17 cellular contexts compared by ENCODE assay signal in genomic region chr4:108601096-108601495, GRCh38. TPM values are rescaled to one million over a fixed set of nuclear protein-coding genes. Genes with fewer than 3 reads are reported as not detected.
DNase-seq lines count a peak whose midpoint lies in the region; ATAC-seq and TF ChIP-seq lines count a peak whose summit lies in the region.
"Had no signal": no experiment of that assay in that cellular context is flagged by ENCODE, and none has a peak within 500 bp of the region (broad histone marks: within the 10 kb centered on the region; RNA-seq: fewer than 3 reads in every experiment).

No MANE protein-coding gene starts in this region.

- H3K9me3 ChIP-seq in breast epithelium (no peaks in the 10 kb centered on the region), KOPT-K1 (ENCODE audit: insufficient read depth, low read length, poor library complexity, severe bottlenecking) (peaks cover 3% of the 10 kb centered on the region)
- H3K9me3 ChIP-seq: Caco-2 had no signal

- H3K27me3 ChIP-seq in breast epithelium = no peaks in the 10 kb centered on the region

- no peaks in the 10 kb centered on the region for H3K36me3 ChIP-seq in breast epithelium
- no peaks in the 10 kb centered on the region for H3K36me3 ChIP-seq in KOPT-K1 (ENCODE audit: insufficient read depth, low read length)

- H3K4me3 Mint-ChIP-seq in MCF 10A (ENCODE audit: unreplicated experiment) = no peak overlapping the region
- H3K4me3 Mint-ChIP-seq: GM23338 had no signal

- no peak for DNase-seq in MCF 10A (ENCODE audit: unreplicated experiment)
- no peak for DNase-seq in breast epithelium (ENCODE audit: low spot score in 2 of 2)
- peak in 34 of 61 donors; percentile 1 to 76 (median 10) for DNase-seq in caudate nucleus (lab: John Stamatoyannopoulos, UW)
- no peak for DNase-seq in LoVo (ENCODE audit: low spot score)
- no peak for DNase-seq in medulla oblongata (ENCODE audit: extremely low spot score)
- DNase-seq in left cardiac atrium = no peak
- DNase-seq: ACHN, Caco-2, GDM1, HCEC 1CT, NCI-H187, NCI-H2227 treated with DMSO at 0.1 percent for 48 hours, NCI-H524, SHP77 treated with DMSO at 0.1 percent for 48 hours had no signal

- TF ChIP-seq CTCF in MCF 10A (IDR thresholded peaks at IDR 0.05; ENCODE audit: unreplicated experiment) (no peak), breast epithelium (IDR thresholded peaks at IDR 0.05) (no peak)

- intact Hi-C loops in MCF 10A (cut with micrococcal nuclease) (no loop called here), breast epithelium (cut with DNase I; ENCODE audit: low total_unique reads) (no loop called here), left cardiac atrium (cut with DNase I) (no loop called here)

- BruUV-seq in MCF 10A (replicated peaks; lab: Mats Ljungman, UMichigan) = no TSS peak

- no peak overlapping the region for H3K27ac ChIP-seq in breast epithelium
- peak overlapping the region; percentile 70 for H3K27ac ChIP-seq in KOPT-K1 (ENCODE audit: low read depth, low read length, poor library complexity, severe bottlenecking)
- no peak overlapping the region for H3K27ac ChIP-seq in caudate nucleus (ENCODE audit: low read depth, low read length)
- H3K27ac ChIP-seq: C4-2B had no signal

- CTCF ChIA-PET in MCF 10A (lab: Yijun Ruan, JAX) = no interaction called here

- H3K4me1 ChIP-seq in breast epithelium = no peaks in the 10 kb centered on the region
- H3K4me1 ChIP-seq: Caco-2 had no signal

- TF ChIP-seq POLR2A in breast epithelium (IDR thresholded peaks at IDR 0.05) = no peak

- peaks cover 6% of the 10 kb centered on the region for H3K9me3 Mint-ChIP-seq in MCF 10A (ENCODE audit: unreplicated experiment)

- H3K36me3 Mint-ChIP-seq in MCF 10A (ENCODE audit: insufficient read depth, unreplicated experiment) = no peaks in the 10 kb centered on the region

- ATAC-seq in left cardiac atrium = no peak
- ATAC-seq: GM23338 had no signal

- peaks cover 13% of the 10 kb centered on the region for H3K4me1 Mint-ChIP-seq in MCF 10A (ENCODE audit: insufficient read depth, unreplicated experiment)
- H3K4me1 Mint-ChIP-seq: GM23338 had no signal

- no peaks in the 10 kb centered on the region for H3K27me3 Mint-ChIP-seq in MCF 10A (ENCODE audit: insufficient read depth, unreplicated experiment)

- no peak overlapping the region for H3K4me3 ChIP-seq in breast epithelium
- H3K4me3 ChIP-seq: GM23338 had no signal

- POLR2A ChIA-PET in MCF 10A (lab: Yijun Ruan, JAX) = no interaction called here

- peak overlapping the region; percentile 19 for H3K27ac Mint-ChIP-seq in MCF 10A (ENCODE audit: low read depth, unreplicated experiment)
- H3K27ac Mint-ChIP-seq: GM23338 had no signal

RNA-seq across cellular contexts. Expression of gene RPL34, which starts 19.3 kb away (rescaled TPM):
- total RNA-seq in MCF 10A (2022) (1,508 and 1,646 TPM in 2 replicates), breast epithelium (1,000 to 10,000 TPM in 2 of 3 donors, 100 to 1,000 TPM in 1; 907 to 1,723 (median 1,620) TPM), left cardiac atrium (100 to 1,000 TPM; 772 to 795 TPM)

RNA-seq across cellular contexts. Expression of gene OSTC, which starts 49.3 kb away (rescaled TPM):
- 175 and 214 TPM in 2 replicates for total RNA-seq in MCF 10A (2022)
- total RNA-seq in breast epithelium = 10 to 100 TPM; 53.4 to 84.6 (median 63.1) TPM
- total RNA-seq in left cardiac atrium = 10 to 100 TPM; 43.3 to 53.9 TPM

Comparison
In these comparisons a context has a peak if more than half of its experiments do, and no peak if none do; other contexts are left out.
1. DNase-seq: peak in caudate nucleus (34 of 61); none in MCF 10A (single experiment), breast epithelium (0 of 2), LoVo (single experiment), medulla oblongata (single experiment) and left cardiac atrium (single experiment).